In the genomic region with DNA sequence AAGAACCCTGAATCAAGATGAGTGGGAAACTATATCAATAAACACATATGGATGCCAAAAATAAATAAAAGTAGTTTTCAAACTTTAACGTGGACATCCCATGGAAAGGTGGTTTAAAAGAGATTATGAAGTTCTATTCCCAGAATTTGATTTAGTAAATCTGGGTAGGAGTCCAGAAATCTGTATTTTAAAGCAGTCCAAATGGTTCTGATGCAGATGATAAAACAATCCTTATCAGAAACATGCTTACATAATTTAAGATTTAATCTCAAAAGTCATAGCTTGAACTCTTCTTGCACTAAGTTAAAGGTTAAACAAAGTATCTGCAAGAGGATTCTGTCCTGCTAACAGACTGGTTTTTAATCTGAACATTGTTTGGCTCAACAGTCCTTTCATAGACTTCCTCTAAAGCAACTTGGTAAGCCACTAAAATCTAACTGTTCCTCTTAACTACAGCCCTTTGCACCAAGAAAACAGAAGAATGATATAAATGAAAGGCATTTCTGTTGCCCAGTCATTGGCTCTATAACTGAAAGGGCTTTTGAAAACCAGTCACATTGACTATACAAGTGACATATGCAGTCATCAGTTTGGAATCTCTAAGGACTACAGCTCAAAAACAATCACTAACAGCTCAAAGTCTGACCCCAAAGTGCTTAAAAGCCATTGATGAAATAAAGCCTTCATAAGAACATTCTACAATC, we compare ENCODE assay signal across 8 cellular contexts. TPM values are rescaled to one million over a fixed set of nuclear protein-coding genes. Genes with fewer than 3 reads are reported as not detected.
DNase-seq lines count a peak whose midpoint lies in the region; TF ChIP-seq lines count a peak whose summit lies in the region.

No MANE protein-coding gene starts in this region.

- no peak overlapping the region for H3K4me3 Mint-ChIP-seq in activated naive CD4-positive, alpha-beta T cell treated with anti-CD3 and anti-CD28 coated beads, Interleukin-2, amount 10 ng/mL, durations not matched to agents 7 days and 5 days

- H3K27me3 Mint-ChIP-seq in activated naive CD4-positive, alpha-beta T cell treated with anti-CD3 and anti-CD28 coated beads, Interleukin-2, amount 10 ng/mL, durations not matched to agents 7 days and 5 days, result no peaks in the 10 kb centered on the region

- intact Hi-C loops in prostate gland (cut with DNase I), result no loop called here

- H3K27ac Mint-ChIP-seq in activated naive CD4-positive, alpha-beta T cell treated with anti-CD3 and anti-CD28 coated beads, Interleukin-2, amount 10 ng/mL, durations not matched to agents 7 days and 5 days, result no peak overlapping the region

- no peak for TF ChIP-seq CTCF in prostate gland (IDR thresholded peaks at IDR 0.05)

- no peak overlapping the region for H3K4me3 ChIP-seq in prostate gland

- 0% methylated on average over 1 of the region's 1 CpG for WGBS in prostate gland

- H3K4me1 Mint-ChIP-seq in activated naive CD4-positive, alpha-beta T cell treated with anti-CD3 and anti-CD28 coated beads, Interleukin-2, amount 10 ng/mL, durations not matched to agents 7 days and 5 days, result peaks cover 11% of the 10 kb centered on the region

- H3K9me3 Mint-ChIP-seq in activated naive CD4-positive, alpha-beta T cell treated with anti-CD3 and anti-CD28 coated beads, Interleukin-2, amount 10 ng/mL, durations not matched to agents 7 days and 5 days, result no peaks in the 10 kb centered on the region

- H3K27ac ChIP-seq in prostate gland, result peak overlapping the region; percentile 5 to 17

- DNase-seq in ELF-1 (ENCODE audit: low read depth, low spot score) (peak; percentile 56), RPMI7951 (ENCODE audit: low read depth) (peak; percentile 90), foreskin melanocyte (peak; percentile 98), prostate gland (ENCODE audit: low spot score) (no peak)
- DNase-seq in activated naive CD4-positive, alpha-beta T cell treated with anti-CD3 and anti-CD28 coated beads, Interleukin-2, amount 10 ng/mL, durations not matched to agents 7 days and 5 days, result no peak
- DNase-seq in activated naive CD4-positive, alpha-beta T cell treated with Interleukin-2 at 50 U/mL for 16 hours, result no peak
- DNase-seq in NK-92 treated with Interleukin-12 subunit alpha and Interleukin-12 subunit beta, amount 100 ng/mL, for 24 hours (lab: John Stamatoyannopoulos, UW), result no peak
- DNase-seq in effector CD8-positive, alpha-beta T cell (lab: John Stamatoyannopoulos, UW), result no peak

- no peak for TF ChIP-seq POLR2A in prostate gland (IDR thresholded peaks at IDR 0.05)

- no peaks in the 10 kb centered on the region for H3K9me3 ChIP-seq in prostate gland

- H3K36me3 ChIP-seq in prostate gland, result no peaks in the 10 kb centered on the region

- peaks cover 5% of the 10 kb centered on the region for H3K4me1 ChIP-seq in prostate gland (replicated peaks)

- no peaks in the 10 kb centered on the region for H3K27me3 ChIP-seq in prostate gland (replicated peaks; ENCODE audit: insufficient read depth)

- CTCF ChIA-PET in activated naive CD4-positive, alpha-beta T cell treated with anti-CD3 and anti-CD28 coated beads, Interleukin-2, amount 10 ng/mL, durations not matched to agents 7 days and 5 days (lab: Charles Lee), result no interaction called here

- no peaks in the 10 kb centered on the region for H3K36me3 Mint-ChIP-seq in activated naive CD4-positive, alpha-beta T cell treated with anti-CD3 and anti-CD28 coated beads, Interleukin-2, amount 10 ng/mL, durations not matched to agents 7 days and 5 days

RNA-seq across cellular contexts. Expression of a gene that starts 23.4 kb away (rescaled TPM):
- 97.6 and 99.2 TPM in 2 replicates for total RNA-seq in RPMI7951 (2014; rRNA removed; shearing (Covaris generic))
- 100 to 1,000 TPM in 1 of 2 donors, 10 to 100 TPM in 1; 74.3 to 230 TPM for total RNA-seq in prostate gland

Comparison
In these comparisons a context has a peak if more than half of its experiments do, and no peak if none do; other contexts are left out.
1. DNase-seq: peak in ELF-1 (single experiment), RPMI7951 (single experiment) and foreskin melanocyte (single experiment); none in prostate gland (single experiment), activated naive CD4-positive, alpha-beta T cell treated with anti-CD3 and anti-CD28 coated beads, Interleukin-2, amount 10 ng/mL, durations not matched to agents 7 days and 5 days (single experiment), activated naive CD4-positive, alpha-beta T cell treated with Interleukin-2 at 50 U/mL for 16 hours (single experiment), NK-92 treated with Interleukin-12 subunit alpha and Interleukin-12 subunit beta, amount 100 ng/mL, for 24 hours (single experiment) and effector CD8-positive, alpha-beta T cell (single experiment).